In the genomic region with DNA sequence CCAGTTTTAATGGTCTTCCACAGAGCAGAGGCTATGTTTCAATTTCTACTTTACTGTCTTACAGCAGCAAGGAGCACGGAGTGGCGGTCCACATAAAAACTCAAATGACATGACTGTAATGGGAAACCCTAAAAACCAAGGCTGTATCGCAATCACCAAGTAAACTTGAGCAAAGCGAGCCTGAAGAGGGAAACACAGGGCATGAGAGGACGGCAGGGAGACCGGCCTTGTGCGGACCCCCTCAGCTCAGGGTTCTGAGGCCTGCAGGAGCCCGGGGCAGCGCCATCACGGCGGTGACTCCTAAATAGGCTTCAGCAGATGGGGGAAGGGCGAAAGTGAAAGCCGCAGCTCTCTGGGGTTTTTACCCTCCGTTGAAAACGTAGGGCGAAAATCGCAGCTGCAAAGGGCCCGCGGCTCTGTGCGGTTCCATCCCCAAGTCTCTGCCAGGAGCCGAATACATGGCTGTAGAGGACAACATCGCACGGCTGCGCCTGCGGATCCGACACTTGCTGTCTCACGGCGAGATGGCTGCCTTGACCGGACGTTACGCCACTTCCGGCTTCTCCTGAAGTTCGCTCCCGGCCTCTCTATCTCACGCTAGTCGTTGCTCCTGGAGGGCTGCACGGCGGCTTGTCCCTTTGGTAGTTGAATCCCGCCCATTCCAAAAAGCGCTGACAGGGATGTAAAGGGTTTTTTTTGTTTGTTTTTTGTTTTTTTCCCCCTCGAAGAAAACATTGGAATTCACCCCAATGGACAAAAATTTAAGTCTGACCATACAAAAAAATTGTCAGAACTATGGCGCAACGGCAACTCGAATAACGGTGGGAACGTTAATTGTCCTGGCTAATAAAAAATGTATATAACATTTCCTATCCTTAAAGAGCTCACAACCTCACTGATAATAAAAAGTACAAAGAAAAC, we compare ENCODE assay signal across 8 cellular contexts. TPM values are rescaled to one million over a fixed set of nuclear protein-coding genes. Genes with fewer than 3 reads are reported as not detected.
DNase-seq lines count a peak whose midpoint lies in the region; ATAC-seq and TF ChIP-seq lines count a peak whose summit lies in the region.

Gene PSMB1, minus strand, starts transcription at position 543 of the 921 bp plus-strand sequence. Its CDS starts 65 bp downstream, at position 478.

- H4K20me1 ChIP-seq in smooth muscle cell (ENCODE audit: low read depth) = peaks cover 53% of the 10 kb centered on the region

- 1% methylated on average over 46 of the region's 46 CpGs for WGBS in smooth muscle cell (ENCODE audit: low lambda C conversion rate)

- peaks cover 2% of the 10 kb centered on the region for H3F3A ChIP-seq in smooth muscle cell (ENCODE audit: low read depth)

- H3K4me1 ChIP-seq in smooth muscle cell (ENCODE audit: low read depth) = peaks cover 24% of the 10 kb centered on the region

- peaks cover 4% of the 10 kb centered on the region for H3K36me3 ChIP-seq in smooth muscle cell (ENCODE audit: low read depth)

- H3K4me3 ChIP-seq in WI38 (ENCODE audit: low read depth, low read length) (peak within 1 kb of the TSS; percentile 88), cardiac fibroblast (replicated peaks in 1 of 2; ENCODE audit: low read depth in 2 of 2, low read length in 2 of 2) (peak within 1 kb of the TSS; percentile 97), smooth muscle cell (peak within 1 kb of the TSS; percentile 93)

- in situ Hi-C loops in ACHN (cut with HindIII; ENCODE audit: low pct_ligation_motif_present, low pct_unique_long_range_greater_than_20kb, low sequenced_read_pairs) = no loop called here

- H3K27me3 ChIP-seq in smooth muscle cell (ENCODE audit: low read depth) = no peaks in the 10 kb centered on the region

- TF ChIP-seq CTCF in WI38 (IDR thresholded peaks at IDR 0.05; ENCODE audit: low read depth, low read length) = no peak
- TF ChIP-seq CTCF in cardiac fibroblast (IDR thresholded peaks at IDR 0.05; ENCODE audit: low read depth, low read length) = no peak
- TF ChIP-seq CTCF in smooth muscle cell (IDR thresholded peaks at IDR 0.05; ENCODE audit: borderline replicate concordance, insufficient read depth, poor library complexity, severe bottlenecking) = no peak

- peak within 1 kb of the TSS; percentile 98 for H3K9ac ChIP-seq in smooth muscle cell (ENCODE audit: low read depth)

- peak within 1 kb of the TSS; percentile 92 for H2AFZ ChIP-seq in smooth muscle cell (ENCODE audit: low read depth)

- peak within 1 kb of the TSS; percentile 95 for H3K27ac ChIP-seq in smooth muscle cell (ENCODE audit: low read depth)

- no peaks in the 10 kb centered on the region for H3K9me3 ChIP-seq in smooth muscle cell (replicated peaks; ENCODE audit: low read depth)

- peak; percentile 91 for DNase-seq in ACHN
- peak; percentile 75 for DNase-seq in NCI-H2227 treated with DMSO at 0.1 percent for 48 hours (lab: John Stamatoyannopoulos, UW)
- DNase-seq in cardiac fibroblast (ENCODE audit: low read depth in 2 of 2) = peak; percentile 96 to 97
- peak; percentile 86 for DNase-seq in iPS-NIHi7 (ENCODE audit: extremely low spot score)
- DNase-seq in smooth muscle cell (lab: John Stamatoyannopoulos, UW; ENCODE audit: unreplicated experiment) = peak; percentile 49

- H3K4me2 ChIP-seq in smooth muscle cell = peak within 1 kb of the TSS; percentile 96

- ATAC-seq in GM18870 (IDR thresholded peaks at IDR 0.05; ENCODE audit: unreplicated experiment) = peak; percentile 34
- ATAC-seq in HG03135 (IDR thresholded peaks at IDR 0.05; ENCODE audit: unreplicated experiment) = peak; percentile 45

- H3K79me2 ChIP-seq in smooth muscle cell (ENCODE audit: low read depth) = peaks cover 81% of the 10 kb centered on the region

RNA-seq across cellular contexts. Expression of gene PSMB1, which starts in this region (rescaled TPM):
- 233 and 281 TPM in 2 replicates for total RNA-seq in smooth muscle cell
- polyA plus RNA-seq in smooth muscle cell = 464 and 484 TPM in 2 replicates

Comparison
In these comparisons a context has a peak if more than half of its experiments do, and no peak if none do; other contexts are left out.
1. Peak in every context shown above with its lines: DNase-seq, ATAC-seq, H3K4me3 ChIP-seq and H3K27ac ChIP-seq.